Comparison of ENCODE assay signal across 8 cellular contexts in the genomic region with DNA sequence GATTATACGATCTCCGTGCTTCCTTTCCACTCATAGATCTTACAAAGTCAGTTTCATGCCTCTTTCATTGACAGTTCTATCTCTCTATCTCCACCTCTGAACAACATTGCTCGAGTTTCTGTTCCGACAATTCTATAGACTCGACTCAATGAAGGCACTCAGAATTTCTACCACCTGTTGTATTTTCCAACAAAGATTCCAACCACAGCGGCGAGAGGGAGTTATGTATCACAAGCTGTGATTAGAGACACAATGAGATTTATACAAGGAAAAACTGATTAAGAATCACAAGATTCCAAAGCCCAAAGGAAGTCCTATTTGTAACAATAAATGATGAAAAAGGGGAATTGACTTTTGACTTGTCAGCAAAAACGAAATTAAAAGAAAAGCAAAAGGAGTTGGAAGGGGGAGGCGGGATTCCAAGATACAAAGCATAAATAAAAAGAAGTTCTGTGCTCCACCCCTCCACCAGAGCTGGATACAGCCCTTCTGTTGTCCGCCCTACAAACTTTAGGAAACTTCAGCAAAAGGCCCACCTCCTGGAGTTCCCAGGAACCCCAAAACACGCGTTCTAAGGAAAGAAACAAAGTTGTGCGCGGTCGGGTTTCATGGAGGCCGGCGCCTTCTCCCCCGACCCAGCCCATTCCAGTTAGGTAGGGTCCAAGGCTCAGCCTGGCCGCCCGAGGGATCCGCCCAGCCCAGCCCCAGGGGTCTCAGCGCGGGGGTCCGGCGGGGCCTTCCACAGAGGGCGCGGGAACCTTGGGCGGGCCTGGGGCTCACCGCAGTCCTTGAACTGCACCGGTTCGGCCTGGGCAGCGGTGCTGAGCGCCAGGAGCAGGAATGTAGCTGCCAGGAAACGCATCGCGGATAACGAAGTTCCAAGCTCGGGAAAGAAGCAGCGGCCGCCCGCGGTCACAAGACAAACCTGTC. TPM values are rescaled to one million over a fixed set of nuclear protein-coding genes. Genes with fewer than 3 reads are reported as not detected.
DNase-seq lines count a peak whose midpoint lies in the region; ATAC-seq, FAIRE-seq and TF ChIP-seq lines count a peak whose summit lies in the region.

Gene NPC2, minus strand, starts transcription at position 893 of the 930 bp plus-strand sequence. Its CDS starts 31 bp downstream, at position 862.

- intact Hi-C loops in esophagus muscularis mucosa (cut with DNase I), result no loop called here

- peak within 1 kb of the TSS; percentile 89 for H3K27ac ChIP-seq in RWPE1
- H3K27ac ChIP-seq in esophagus muscularis mucosa (replicated peaks in 1 of 4), result peak within 1 kb of the TSS; percentile 87 to 94 (median 92)

- H3K36me3 Mint-ChIP-seq in nephron progenitor cell (ENCODE audit: low read depth), result peaks cover 10% of the 10 kb centered on the region

- POLR2A ChIA-PET in RWPE1 (lab: Yijun Ruan, JAX; ENCODE audit: low non-redundant PET), result interaction anchor here (1.8 kb wide), 1 partner anchor 74 kb away, joined by 5 read pairs; no protein-coding TSS in a partner anchor

- H3K9me3 Mint-ChIP-seq in nephron progenitor cell, result no peaks in the 10 kb centered on the region

- CTCF ChIA-PET in RWPE1 (lab: Yijun Ruan, JAX), result interaction anchor here (0.8 to 1.0 kb wide), 2 partner anchors 10 to 80 kb away, joined by 3 read pairs; no protein-coding TSS in a partner anchor

- peak within 1 kb of the TSS; percentile 95 for H3K27ac Mint-ChIP-seq in nephron progenitor cell

- DNase-seq in RWPE1 (ENCODE audit: low spot score) (no peak), esophagus muscularis mucosa (ENCODE audit: extremely low spot score) (no peak), nephron progenitor cell (no peak), HuH-7.5 (ENCODE audit: low spot score) (no peak), D721Med (ENCODE audit: insufficient read length, low spot score) (no peak)
- no peak for DNase-seq in stimulated activated CD4-positive, alpha-beta T cell treated with anti-CD3 and anti-CD28 coated beads, Interleukin-4, amount 100 ng/mL, for 4 hours

- WGBS in esophagus muscularis mucosa, result 2% methylated on average over 25 of the region's 42 CpGs

- H3K4me3 ChIP-seq in esophagus muscularis mucosa, result peak within 1 kb of the TSS; percentile 73 to 94 (median 86)

- peaks cover 17% of the 10 kb centered on the region for H3K4me1 Mint-ChIP-seq in nephron progenitor cell

- H3K9me3 ChIP-seq in esophagus muscularis mucosa, result no peaks in the 10 kb centered on the region

- ATAC-seq in GM18508 (IDR thresholded peaks at IDR 0.05; ENCODE audit: insufficient read depth, unreplicated experiment) (peak; percentile 9), HG02759 (IDR thresholded peaks at IDR 0.05; ENCODE audit: unreplicated experiment) (peak; percentile 14)

- TF ChIP-seq POLR2A in esophagus muscularis mucosa (IDR thresholded peaks at IDR 0.05; ENCODE audit: low read depth), result peak; percentile 68

- H3K27me3 Mint-ChIP-seq in nephron progenitor cell (ENCODE audit: low read depth, poor library complexity), result peaks cover 12% of the 10 kb centered on the region

- TF ChIP-seq CTCF in RWPE1 (conservative IDR thresholded peaks at IDR 0.05; ENCODE audit: low read depth), result no peak
- no peak for TF ChIP-seq CTCF in esophagus muscularis mucosa (IDR thresholded peaks at IDR 0.05)
- TF ChIP-seq CTCF in nephron progenitor cell (IDR thresholded peaks at IDR 0.05), result no peak
- no peak for TF ChIP-seq CTCF in D721Med (IDR thresholded peaks at IDR 0.05; ENCODE audit: insufficient read depth, missing control alignments)

- H3K27me3 ChIP-seq in esophagus muscularis mucosa, result no peaks in the 10 kb centered on the region

- peaks cover 0 to 17% (median 0%) of the 10 kb centered on the region in 4 donors for H3K36me3 ChIP-seq in esophagus muscularis mucosa

- FAIRE-seq in D721Med (lab: Jason Lieb, UNC), result no peak

- no peak for TF ChIP-seq EP300 in esophagus muscularis mucosa (IDR thresholded peaks at IDR 0.05)

- H3K4me1 ChIP-seq in esophagus muscularis mucosa, result peaks cover 17 to 50% (median 26%) of the 10 kb centered on the region in 4 donors

- H3K4me3 Mint-ChIP-seq in nephron progenitor cell, result peak within 1 kb of the TSS; percentile 97

RNA-seq across cellular contexts. Expression of gene NPC2, which starts in this region (rescaled TPM):
- 100 to 1,000 TPM; 119 to 205 (median 162) TPM for total RNA-seq in esophagus muscularis mucosa
